In the genomic region with DNA sequence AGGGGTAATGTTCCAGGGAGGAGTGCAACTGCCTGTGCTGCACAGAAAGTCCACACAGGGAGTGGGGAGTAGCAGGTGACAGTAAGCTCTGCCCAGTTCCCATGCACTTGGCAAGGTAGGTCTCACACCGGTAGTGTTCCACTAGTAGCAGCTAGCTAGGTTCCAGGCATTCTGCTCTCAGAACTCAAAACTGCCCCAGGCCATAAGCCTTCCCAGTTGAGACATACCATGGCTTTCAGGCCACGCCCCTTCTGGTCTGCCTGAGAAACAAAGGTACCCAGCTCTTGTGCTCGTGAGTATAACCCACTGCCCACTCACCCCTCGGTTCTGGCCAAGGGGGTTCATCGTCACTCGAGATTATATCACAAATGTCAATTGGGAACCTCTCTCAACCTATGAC, we compare ENCODE assay signal across 23 cellular contexts. TPM values are rescaled to one million over a fixed set of nuclear protein-coding genes. Genes with fewer than 3 reads are reported as not detected.
"Had no signal": no experiment of that assay in that cellular context is flagged by ENCODE, and none has a peak within 500 bp of the region (broad histone marks: within the 10 kb centered on the region; RNA-seq: fewer than 3 reads in every experiment).

No MANE protein-coding gene starts in this region.

- H3K4me1 ChIP-seq: SJSA1 had no signal

- DNase-seq: MG63, NCI-H1092, NCI-H1105 treated with DMSO at 0.1 percent for 48 hours, NCI-H1417 treated with DMSO at 0.1 percent for 48 hours, NCI-H146, NCI-H1694 treated with DMSO at 0.1 percent for 48 hours, NCI-H1930, NCI-H2081, NCI-H2107, NCI-H2227 treated with DMSO at 0.1 percent for 48 hours, NCI-H524, NCI-H526 treated with DMSO at 0.1 percent for 48 hours, NCI-H774, Right ventricle myocardium superior, RPMI8226, SIG-M5 had no signal

- H3K4me3 ChIP-seq: K562, MG63, SJSA1, SK-N-MC had no signal

- H3K27me3 ChIP-seq: MG63, SJSA1 had no signal

- H3K4me2 ChIP-seq: KMS-11 had no signal

- ATAC-seq: K562 had no signal

- H3K9ac ChIP-seq: KMS-11 had no signal

- H3K27ac ChIP-seq: HL-60, KMS-11, SJSA1, SK-N-MC had no signal

RNA-seq across cellular contexts. Expression of a gene that starts 28.4 kb away (rescaled TPM):
- total RNA-seq: K562, LHCN-M2, SJSA1 had no signal

RNA-seq across cellular contexts. Expression of a gene that starts 59.2 kb away (rescaled TPM):
- total RNA-seq: K562, LHCN-M2, NCI-H460, Right ventricle myocardium superior had no signal
